ENCODE assay signal across 26 cellular contexts in the genomic region with DNA sequence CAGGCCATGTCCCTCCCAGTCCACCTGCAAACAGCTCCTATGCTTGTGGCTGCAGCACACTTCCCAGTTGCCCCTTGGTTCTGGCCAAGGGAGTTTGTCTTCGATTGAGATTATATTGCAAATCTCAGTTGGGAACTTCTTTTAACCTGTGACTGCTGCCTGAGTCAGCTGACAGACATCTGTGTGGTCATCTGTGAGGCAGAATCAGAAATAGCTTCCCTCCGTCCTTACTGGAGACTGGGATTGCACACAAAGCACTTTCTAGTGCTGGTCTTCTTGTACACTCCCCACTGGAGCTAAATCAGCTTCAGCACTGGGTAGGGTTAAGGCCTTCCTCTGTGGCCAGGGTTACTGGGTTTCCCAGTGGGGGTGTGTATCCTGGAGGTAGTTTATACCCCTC.
"Had no signal": no experiment of that assay in that cellular context is flagged by ENCODE, and none has a peak within 500 bp of the region (broad histone marks: within the 10 kb centered on the region; RNA-seq: fewer than 3 reads in every experiment).

No MANE protein-coding gene starts in this region.

- H3K4me3 ChIP-seq: esophagus muscularis mucosa, heart right ventricle, left lung, lung, neural progenitor cell, smooth muscle cell, stomach, suprapubic skin, transverse colon, uterus had no signal

- H3K9ac ChIP-seq: neural progenitor cell had no signal

- DNase-seq: activated CD4-positive, alpha-beta T cell treated with anti-CD3 and anti-CD28 coated beads for 1 hour; activated CD4-positive, alpha-beta T cell treated with anti-CD3 and anti-CD28 coated beads, Interleukin-2, amount 50 U/mL, for 1 hour; activated CD8-positive, alpha-beta T cell treated with anti-CD3 and anti-CD28 coated beads, Interleukin-2, amount 10 ng/mL, durations not matched to agents 7 days and 5 days; activated gamma-delta T cell treated with Interleukin-2 at 50 U/mL for 16 hours; anterior cingulate cortex; central memory CD4-positive, alpha-beta T cell; dermis blood vessel endothelial cell; effector CD8-positive, alpha-beta T cell; heart right ventricle; kidney; naive thymus-derived CD8-positive, alpha-beta T cell; posterior cingulate gyrus; stimulated activated CD4-positive, alpha-beta T cell treated with anti-CD3 and anti-CD28 coated beads, Interleukin-15, amount 100 ng/mL, for 24 hours; stomach; T-helper 17 cell; transverse colon; uterus had no signal

- H2AFZ ChIP-seq: neural progenitor cell had no signal

- H3K4me2 ChIP-seq: neural progenitor cell, smooth muscle cell had no signal

- H3K36me3 ChIP-seq: esophagus muscularis mucosa, heart right ventricle, left lung, neural progenitor cell, stomach, suprapubic skin, transverse colon, uterus had no signal

- FAIRE-seq: endothelial cell of umbilical vein, kidney had no signal

- H3K4me1 ChIP-seq: esophagus muscularis mucosa, heart right ventricle, left lung, neural progenitor cell, stomach, suprapubic skin, transverse colon, uterus had no signal

- H3K27me3 ChIP-seq: esophagus muscularis mucosa, heart right ventricle, left lung, neural progenitor cell, transverse colon, uterus had no signal

- H3K27ac ChIP-seq: esophagus muscularis mucosa, heart right ventricle, left lung, neural progenitor cell, stomach, suprapubic skin, transverse colon, uterus had no signal

- H3K9me3 ChIP-seq: stomach, suprapubic skin, transverse colon, uterus had no signal

- ATAC-seq: activated CD8-positive, alpha-beta T cell treated with anti-CD3 and anti-CD28 coated beads, Interleukin-2, amount 10 ng/mL, durations not matched to agents 7 days and 5 days; left lung; naive thymus-derived CD8-positive, alpha-beta T cell; sciatic nerve; stimulated activated memory B cell treated with anti-CD40 and anti-IgM and Interleukin-4, amounts not matched to agents 10 μg/mL and 1 μg/mL and 100 μg/mL, for 72 hours; T-helper 17 cell had no signal
